Comparison of ENCODE assay signal across 22 cellular contexts in genomic region chr3:94137377-94137776, GRCh38.
DNase-seq lines count a peak whose midpoint lies in the region; ATAC-seq and TF ChIP-seq lines count a peak whose summit lies in the region.
"Had no signal": no experiment of that assay in that cellular context is flagged by ENCODE, and none has a peak within 500 bp of the region (broad histone marks: within the 10 kb centered on the region; RNA-seq: fewer than 3 reads in every experiment).

No MANE protein-coding gene starts in this region.

- H4K20me1 ChIP-seq in osteoblast (ENCODE audit: insufficient read depth, low read length) = no peaks in the 10 kb centered on the region

- 0 out of 3 replicates have a peak, but pooled peaks have one; percentile 28 for ATAC-seq in RWPE2 (ENCODE audit: low read depth)
- ATAC-seq in HG02610 (IDR thresholded peaks at IDR 0.05; ENCODE audit: unreplicated experiment) = no peak

- peaks cover 16% of the 10 kb centered on the region for H3K4me1 ChIP-seq in RWPE2 (ENCODE audit: insufficient read depth, poor library complexity, severe bottlenecking)
- no peaks in the 10 kb centered on the region for H3K4me1 ChIP-seq in osteoblast (ENCODE audit: insufficient read depth, low read length)
- H3K4me1 ChIP-seq: Caco-2, testis had no signal

- H2AFZ ChIP-seq in osteoblast (ENCODE audit: low read length) = no peak overlapping the region
- H2AFZ ChIP-seq: PC-9 had no signal

- H3K36me3 ChIP-seq in RWPE2 (ENCODE audit: low read depth) (no peaks in the 10 kb centered on the region), osteoblast (ENCODE audit: insufficient read depth, low read length) (no peaks in the 10 kb centered on the region)

- no peak for TF ChIP-seq CTCF in RWPE2 (IDR thresholded peaks at IDR 0.05; ENCODE audit: poor library complexity, severe bottlenecking)
- TF ChIP-seq CTCF in fibroblast of the aortic adventitia (IDR thresholded peaks at IDR 0.05; ENCODE audit: insufficient read depth, low read length) = no peak
- TF ChIP-seq CTCF in osteoblast (IDR thresholded peaks at IDR 0.05; ENCODE audit: extremely low read depth, low read depth, low read length) = no peak

- H3K79me2 ChIP-seq in osteoblast (ENCODE audit: insufficient read depth, low read length) = no peaks in the 10 kb centered on the region

- H3K27me3 ChIP-seq in RWPE2 (ENCODE audit: insufficient read depth, poor library complexity, severe bottlenecking) (no peaks in the 10 kb centered on the region), osteoblast (ENCODE audit: insufficient read depth, low read length) (no peaks in the 10 kb centered on the region)
- H3K27me3 ChIP-seq: dorsolateral prefrontal cortex, testis had no signal

- DNase-seq in DMS53 treated with DMSO at 0.1 percent for 48 hours (lab: John Stamatoyannopoulos, UW; ENCODE audit: unreplicated experiment) = peak; percentile 2
- no peak for DNase-seq in RWPE2 (ENCODE audit: low spot score)
- DNase-seq in fibroblast of the aortic adventitia (ENCODE audit: low read depth) = peak; percentile 57
- peak; percentile 61 for DNase-seq in osteoblast (ENCODE audit: insufficient read length, low spot score, missing footprints)
- no peak for DNase-seq in NAMALWA (ENCODE audit: low spot score)
- no peak for DNase-seq in NCI-H345 treated with DMSO at 0.1 percent for 48 hours (lab: John Stamatoyannopoulos, UW; ENCODE audit: unreplicated experiment)
- DNase-seq in iPS-NIHi11 (ENCODE audit: low spot score) = no peak
- DNase-seq: activated CD4-positive, alpha-beta T cell treated with anti-CD3 and anti-CD28 coated beads, Interleukin-2, amount 10 ng/mL, durations not matched to agents 24 days and 14 days; activated CD8-positive, alpha-beta memory T cell treated with anti-CD3 and anti-CD28 coated beads, Interleukin-2, amount 50 U/mL, for 4 hours; activated naive CD4-positive, alpha-beta T cell; Caco-2; dorsolateral prefrontal cortex; erythroblast; IMR-90; mesendoderm; NCI-H1092; NCI-H2107; NCI-H69; PC-9; testis had no signal

- peak overlapping the region; percentile 52 for H3K4me2 ChIP-seq in osteoblast (ENCODE audit: insufficient read depth, low read length)
- H3K4me2 ChIP-seq: PC-9 had no signal

- H3K9me3 ChIP-seq in RWPE2 (ENCODE audit: severe bottlenecking) (no peaks in the 10 kb centered on the region), osteoblast (ENCODE audit: low read depth, low read length) (no peaks in the 10 kb centered on the region)
- H3K9me3 ChIP-seq: Caco-2, testis had no signal

- no peak overlapping the region for H3K4me3 ChIP-seq in RWPE2 (ENCODE audit: severe bottlenecking)
- H3K4me3 ChIP-seq in fibroblast of the aortic adventitia (ENCODE audit: low read depth, low read length) = no peak overlapping the region
- peak overlapping the region; percentile 43 for H3K4me3 ChIP-seq in osteoblast (ENCODE audit: insufficient read depth, low read length)
- H3K4me3 ChIP-seq: PC-9, testis had no signal

- H3K27ac ChIP-seq in RWPE2 (ENCODE audit: poor library complexity, severe bottlenecking) = no peak overlapping the region
- H3K27ac ChIP-seq in osteoblast (ENCODE audit: low read depth, low read length) = no peak overlapping the region
- H3K27ac ChIP-seq: HL-60, PC-9, testis had no signal

Comparison
In these comparisons a context has a peak if more than half of its experiments do, and no peak if none do; other contexts are left out.
1. DNase-seq: peak in DMS53 treated with DMSO at 0.1 percent for 48 hours (single experiment), fibroblast of the aortic adventitia (single experiment) and osteoblast (single experiment); none in RWPE2 (single experiment), NAMALWA (single experiment), NCI-H345 treated with DMSO at 0.1 percent for 48 hours (single experiment) and iPS-NIHi11 (single experiment).